ENCODE assay signal across 1 cellular context in genomic region chr10:132459252-132460028, GRCh38.
TF ChIP-seq lines count a peak whose summit lies in the region.

No MANE protein-coding gene starts in this region.

TF ChIP-seq in GM23338, 12 proteins besides CTCF, POLR2A, EP300 and RAD21 (continued from another document):
- TF ChIP-seq, protein P1, sequence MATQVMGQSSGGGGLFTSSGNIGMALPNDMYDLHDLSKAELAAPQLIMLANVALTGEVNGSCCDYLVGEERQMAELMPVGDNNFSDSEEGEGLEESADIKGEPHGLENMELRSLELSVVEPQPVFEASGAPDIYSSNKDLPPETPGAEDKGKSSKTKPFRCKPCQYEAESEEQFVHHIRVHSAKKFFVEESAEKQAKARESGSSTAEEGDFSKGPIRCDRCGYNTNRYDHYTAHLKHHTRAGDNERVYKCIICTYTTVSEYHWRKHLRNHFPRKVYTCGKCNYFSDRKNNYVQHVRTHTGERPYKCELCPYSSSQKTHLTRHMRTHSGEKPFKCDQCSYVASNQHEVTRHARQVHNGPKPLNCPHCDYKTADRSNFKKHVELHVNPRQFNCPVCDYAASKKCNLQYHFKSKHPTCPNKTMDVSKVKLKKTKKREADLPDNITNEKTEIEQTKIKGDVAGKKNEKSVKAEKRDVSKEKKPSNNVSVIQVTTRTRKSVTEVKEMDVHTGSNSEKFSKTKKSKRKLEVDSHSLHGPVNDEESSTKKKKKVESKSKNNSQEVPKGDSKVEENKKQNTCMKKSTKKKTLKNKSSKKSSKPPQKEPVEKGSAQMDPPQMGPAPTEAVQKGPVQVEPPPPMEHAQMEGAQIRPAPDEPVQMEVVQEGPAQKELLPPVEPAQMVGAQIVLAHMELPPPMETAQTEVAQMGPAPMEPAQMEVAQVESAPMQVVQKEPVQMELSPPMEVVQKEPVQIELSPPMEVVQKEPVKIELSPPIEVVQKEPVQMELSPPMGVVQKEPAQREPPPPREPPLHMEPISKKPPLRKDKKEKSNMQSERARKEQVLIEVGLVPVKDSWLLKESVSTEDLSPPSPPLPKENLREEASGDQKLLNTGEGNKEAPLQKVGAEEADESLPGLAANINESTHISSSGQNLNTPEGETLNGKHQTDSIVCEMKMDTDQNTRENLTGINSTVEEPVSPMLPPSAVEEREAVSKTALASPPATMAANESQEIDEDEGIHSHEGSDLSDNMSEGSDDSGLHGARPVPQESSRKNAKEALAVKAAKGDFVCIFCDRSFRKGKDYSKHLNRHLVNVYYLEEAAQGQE (IDR thresholded peaks at IDR 0.05; ENCODE audit: unreplicated experiment), result no peak
- TF ChIP-seq JUNB (IDR thresholded peaks at IDR 0.05; ENCODE audit: unreplicated experiment) (no peak), CREB1 (CRISPR knock-in tag; IDR thresholded peaks at IDR 0.05; ENCODE audit: low read depth) (no peak), STAT1 (IDR thresholded peaks at IDR 0.05; ENCODE audit: unreplicated experiment) (no peak)
